10 cellular contexts compared by ENCODE assay signal in genomic region chr16:24544640-24545039, GRCh38. TPM values are rescaled to one million over a fixed set of nuclear protein-coding genes. Genes with fewer than 3 reads are reported as not detected.
A peak's percentile ranks its signal among the peaks of the same experiment; 100 is the strongest.
DNase-seq lines count a peak whose midpoint lies in the region; ATAC-seq, FAIRE-seq and TF ChIP-seq lines count a peak whose summit lies in the region.
"Had no signal": no experiment of that assay in that cellular context is flagged by ENCODE, and none has a peak within 500 bp of the region (broad histone marks: within the 10 kb centered on the region; RNA-seq: fewer than 3 reads in every experiment).

No MANE protein-coding gene starts in this region.

- no peak for DNase-seq in right cardiac atrium
- DNase-seq in Right ventricle myocardium superior, result no peak
- DNase-seq in astrocyte (ENCODE audit: low read depth), result peak; percentile 54
- no peak for DNase-seq in GM12892 (ENCODE audit: insufficient read length)
- DNase-seq in GM10266 (ENCODE audit: extremely low spot score), result no peak
- DNase-seq in upper lobe of left lung, result no peak
- DNase-seq in NCI-H2081 treated with DMSO at 0.1 percent for 48 hours (lab: John Stamatoyannopoulos, UW), result no peak
- DNase-seq: brain microvascular endothelial cell had no signal

- no peaks in the 10 kb centered on the region for H3K9me3 Mint-ChIP-seq in astrocyte (ENCODE audit: unreplicated experiment)

- no peaks in the 10 kb centered on the region for H3K27me3 ChIP-seq in right cardiac atrium (ENCODE audit: control insufficient read depth, insufficient read depth)
- H3K27me3 ChIP-seq in astrocyte (ENCODE audit: insufficient read depth, low read length), result no peaks in the 10 kb centered on the region
- no peaks in the 10 kb centered on the region for H3K27me3 ChIP-seq in muscle layer of duodenum (ENCODE audit: low read depth, low read length)
- H3K27me3 ChIP-seq in upper lobe of left lung, result no peaks in the 10 kb centered on the region
- H3K27me3 ChIP-seq: brain microvascular endothelial cell had no signal

- intact Hi-C loops in right cardiac atrium (cut with DNase I), result loop anchor here in 1 of 4 donors (10.0 kb wide), 1 partner anchor 560 kb away; no protein-coding TSS in a partner anchor
- intact Hi-C loops in Right ventricle myocardium superior (cut with DNase I), result no loop called here

- TF ChIP-seq CTCF in astrocyte (IDR thresholded peaks at IDR 0.05; ENCODE audit: insufficient read depth, low read depth, low read length) (no peak), GM10266 (IDR thresholded peaks at IDR 0.05; ENCODE audit: control insufficient read depth, insufficient read depth, low read depth, missing control alignments) (no peak), upper lobe of left lung (IDR thresholded peaks at IDR 0.05) (no peak)

- no peak overlapping the region for H3K27ac Mint-ChIP-seq in astrocyte (ENCODE audit: unreplicated experiment)

- H3K9ac ChIP-seq in astrocyte (ENCODE audit: low read length), result no peak overlapping the region

- peak overlapping the region; percentile 84 for H3K4me2 ChIP-seq in astrocyte (ENCODE audit: low read length)

- H3K36me3 Mint-ChIP-seq in astrocyte (ENCODE audit: low read depth, unreplicated experiment), result peaks cover 4% of the 10 kb centered on the region

- TF ChIP-seq POLR2A in GM12892 (IDR thresholded peaks at IDR 0.05; ENCODE audit: low read depth, low read length) (no peak), upper lobe of left lung (IDR thresholded peaks at IDR 0.05) (no peak)

- peak overlapping the region; percentile 63 for H3K4me3 Mint-ChIP-seq in astrocyte (ENCODE audit: unreplicated experiment)

- H3K27ac ChIP-seq in right cardiac atrium (ENCODE audit: low read length) (peak overlapping the region; percentile 62), astrocyte (ENCODE audit: low read depth, low read length) (peak overlapping the region; percentile 41), muscle layer of duodenum (ENCODE audit: low read length) (peak overlapping the region; percentile 79), upper lobe of left lung (peak overlapping the region in 2 of 4 donors; percentile 32 to 100)
- H3K27ac ChIP-seq: brain microvascular endothelial cell had no signal

- peaks cover 27% of the 10 kb centered on the region for H3K36me3 ChIP-seq in astrocyte (ENCODE audit: insufficient read depth, low read length)
- peaks cover 18 to 19% of the 10 kb centered on the region in 2 donors for H3K36me3 ChIP-seq in muscle layer of duodenum (ENCODE audit: control insufficient read depth in 1 of 2, insufficient read depth in 2 of 2, low read length in 2 of 2)
- peaks cover 0 to 34% (median 13%) of the 10 kb centered on the region in 4 donors for H3K36me3 ChIP-seq in upper lobe of left lung

- H3K4me3 ChIP-seq in right cardiac atrium (ENCODE audit: low read length) (no peak overlapping the region), astrocyte (ENCODE audit: insufficient read depth, low read depth, low read length) (peak overlapping the region; percentile 19), muscle layer of duodenum (ENCODE audit: low read depth in 1 of 2, low read length in 2 of 2) (peak overlapping the region in 1 of 2 donors; percentile 21), upper lobe of left lung (no peak overlapping the region)

- no peaks in the 10 kb centered on the region for H3K4me1 ChIP-seq in right cardiac atrium (ENCODE audit: control insufficient read depth, insufficient read depth, low read length)
- H3K4me1 ChIP-seq in astrocyte (ENCODE audit: insufficient read depth, low read length), result peaks cover 22% of the 10 kb centered on the region
- peaks cover 9 to 26% of the 10 kb centered on the region in 2 donors for H3K4me1 ChIP-seq in muscle layer of duodenum (ENCODE audit: control insufficient read depth in 1 of 2, insufficient read depth in 2 of 2, low read length in 2 of 2)
- peaks cover 29 to 48% (median 40%) of the 10 kb centered on the region in 4 donors for H3K4me1 ChIP-seq in upper lobe of left lung

- WGBS in right cardiac atrium, result 36% methylated on average over 3 of the region's 3 CpGs
- WGBS in upper lobe of left lung, 2 donors, result 51 to 58% methylated on average over 3 of the region's 3 CpGs

- ATAC-seq in right cardiac atrium, result peak in 1 of 2 donors; percentile 27
- ATAC-seq in Right ventricle myocardium superior (ENCODE audit: poor library complexity), result no peak
- ATAC-seq in upper lobe of left lung (ENCODE audit: low FRiP score in 2 of 2), result no peak

- peaks cover 87% of the 10 kb centered on the region for H4K20me1 ChIP-seq in astrocyte (ENCODE audit: insufficient read depth, low read length)

- H2AFZ ChIP-seq in astrocyte (ENCODE audit: low read depth, low read length), result no peak overlapping the region

- FAIRE-seq in astrocyte (lab: Jason Lieb, UNC), result no peak
- FAIRE-seq in GM12892 (lab: Jason Lieb, UNC), result no peak
- FAIRE-seq: GM12891 had no signal

- H3K27me3 Mint-ChIP-seq in astrocyte (ENCODE audit: low read depth, unreplicated experiment), result no peaks in the 10 kb centered on the region

- TF ChIP-seq EP300 in upper lobe of left lung (IDR thresholded peaks at IDR 0.05), result no peak

- H3K79me2 ChIP-seq in astrocyte (ENCODE audit: insufficient read depth, low read length), result peaks cover 100% of the 10 kb centered on the region

- peaks cover 10% of the 10 kb centered on the region for H3K4me1 Mint-ChIP-seq in astrocyte (ENCODE audit: low read depth, unreplicated experiment)

- H3K9me3 ChIP-seq in right cardiac atrium (ENCODE audit: control insufficient read depth, low read length) (no peaks in the 10 kb centered on the region), astrocyte (ENCODE audit: insufficient read depth, low read depth, low read length) (no peaks in the 10 kb centered on the region), muscle layer of duodenum (ENCODE audit: control insufficient read depth in 1 of 2, low read length in 2 of 2) (no peaks in the 10 kb centered on the region), upper lobe of left lung (no peaks in the 10 kb centered on the region)

RNA-seq across cellular contexts. Expression of gene RBBP6, which starts 5.3 kb away (rescaled TPM):
- total RNA-seq in right cardiac atrium, result 10 to 100 TPM; 27.5 to 41.2 (median 33.0) TPM
- polyA plus RNA-seq in right cardiac atrium, result 26.0 TPM
- total RNA-seq in Right ventricle myocardium superior, result 27.7 TPM
- total RNA-seq in astrocyte, result 42.3 and 44.8 TPM in 2 replicates
- 43.9 TPM for polyA plus RNA-seq in GM12892 (2012; ENCODE audit: missing spikeins)
- 10 to 100 TPM; 40.9 to 79.5 (median 45.4) TPM for total RNA-seq in upper lobe of left lung
